ENCODE assay signal across 8 cellular contexts in the genomic region with DNA sequence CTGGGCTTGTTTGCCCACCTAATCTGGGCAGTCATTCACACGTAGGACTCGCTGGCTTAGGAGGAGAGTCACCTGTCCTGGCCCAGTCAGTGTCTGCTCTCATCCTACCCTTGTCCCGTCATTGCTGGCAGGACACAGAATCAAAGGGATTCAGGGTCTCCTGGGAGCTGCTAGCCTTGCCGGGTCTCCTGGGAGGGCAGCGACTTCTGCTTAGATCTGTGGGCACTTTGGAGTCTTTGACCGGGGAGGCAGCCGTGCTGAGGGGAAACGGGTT. TPM values are rescaled to one million over a fixed set of nuclear protein-coding genes. Genes with fewer than 3 reads are reported as not detected.
DNase-seq lines count a peak whose midpoint lies in the region; ATAC-seq, FAIRE-seq and TF ChIP-seq lines count a peak whose summit lies in the region.

No MANE protein-coding gene starts in this region.

- H4K20me1 ChIP-seq in BLaER1 (peaks cover 91% of the 10 kb centered on the region), KMS-11 (ENCODE audit: insufficient read depth) (no peaks in the 10 kb centered on the region)

- ATAC-seq in naive thymus-derived CD8-positive, alpha-beta T cell, result no peak

- H3K4me3 Mint-ChIP-seq in naive thymus-derived CD8-positive, alpha-beta T cell, result peak overlapping the region; percentile 77 to 96 (median 84)

- peak overlapping the region; percentile 77 for H3K4me3 ChIP-seq in BLaER1
- no peak overlapping the region for H3K4me3 ChIP-seq in KMS-11 (IDR thresholded peaks at IDR 0.05; ENCODE audit: insufficient read depth, low read depth, low read length)
- H3K4me3 ChIP-seq in bronchial epithelial cell (ENCODE audit: low read depth, low read length), result peak overlapping the region; percentile 55

- FAIRE-seq in bronchial epithelial cell (lab: Jason Lieb, UNC) (no peak), RCC 7860 (lab: Jason Lieb, UNC) (no peak)

- no peak for TF ChIP-seq CTCF in KMS-11 (conservative IDR thresholded peaks at IDR 0.05; ENCODE audit: low read depth, low read length)
- TF ChIP-seq CTCF in bronchial epithelial cell (IDR thresholded peaks at IDR 0.05; ENCODE audit: insufficient read depth, low read length, severe bottlenecking), result no peak
- TF ChIP-seq CTCF in GM10248 (IDR thresholded peaks at IDR 0.05; ENCODE audit: control extremely low read depth, extremely low read depth, low read depth, missing control alignments), result no peak

- H2AFZ ChIP-seq in KMS-11 (ENCODE audit: low read depth), result peak overlapping the region; percentile 18; the same call in 1 of the 2 replicates

- POLR2A ChIA-PET in naive thymus-derived CD8-positive, alpha-beta T cell (lab: Charles Lee), result interaction anchor here (0.7 to 4.8 kb wide), 8 partner anchors 13 to 158 kb away, joined by 3 to 60 read pairs (median 5); a partner anchor contains a TSS
- POLR2A ChIA-PET in GM10248 (lab: Yijun Ruan, JAX), result interaction anchor here (1.5 kb wide), 1 partner anchor 142 kb away, joined by 4 read pairs; no protein-coding TSS in a partner anchor

- no peaks in the 10 kb centered on the region for H3K27me3 Mint-ChIP-seq in naive thymus-derived CD8-positive, alpha-beta T cell

- H3K27ac ChIP-seq in BLaER1 (peak overlapping the region; percentile 86), KMS-11 (peak overlapping the region; percentile 47)

- H3K4me1 ChIP-seq in BLaER1, result peaks cover 96% of the 10 kb centered on the region
- peaks cover 57% of the 10 kb centered on the region for H3K4me1 ChIP-seq in KMS-11 (ENCODE audit: low read depth, poor library complexity, severe bottlenecking)

- peak overlapping the region; percentile 100 for H3K4me2 ChIP-seq in BLaER1
- peak overlapping the region; percentile 39; the same call in 1 of the 2 replicates for H3K4me2 ChIP-seq in KMS-11

- H3K27me3 ChIP-seq in BLaER1 (no peaks in the 10 kb centered on the region), KMS-11 (ENCODE audit: insufficient read depth, low read depth) (no peaks in the 10 kb centered on the region), bronchial epithelial cell (ENCODE audit: control insufficient read depth, insufficient read depth, low read length) (no peaks in the 10 kb centered on the region)

- peaks cover 75% of the 10 kb centered on the region for H3K79me2 ChIP-seq in KMS-11 (ENCODE audit: insufficient read depth, low read depth)

- H3K9me3 ChIP-seq in BLaER1, result no peaks in the 10 kb centered on the region

- H3K36me3 ChIP-seq in BLaER1 (no peaks in the 10 kb centered on the region), KMS-11 (ENCODE audit: insufficient read depth) (no peaks in the 10 kb centered on the region), bronchial epithelial cell (ENCODE audit: control insufficient read depth, insufficient read depth, low read length) (peaks cover 2% of the 10 kb centered on the region)

- H3K4me1 Mint-ChIP-seq in naive thymus-derived CD8-positive, alpha-beta T cell, result peaks cover 52 to 87% (median 70%) of the 10 kb centered on the region in 4 donors

- H3K9ac ChIP-seq in BLaER1, result peak overlapping the region; percentile 85
- H3K9ac ChIP-seq in KMS-11, result peak overlapping the region; percentile 42; the same call in 1 of the 2 replicates

- no peaks in the 10 kb centered on the region for H3K36me3 Mint-ChIP-seq in naive thymus-derived CD8-positive, alpha-beta T cell

- no peaks in the 10 kb centered on the region for H3K9me3 Mint-ChIP-seq in naive thymus-derived CD8-positive, alpha-beta T cell

- CTCF ChIA-PET in GM10248 (lab: Yijun Ruan, JAX), result interaction anchor here (1.4 to 1.7 kb wide), 2 partner anchors 20 to 35 kb away, joined by 3 to 4 read pairs; no protein-coding TSS in a partner anchor

- H3K27ac Mint-ChIP-seq in naive thymus-derived CD8-positive, alpha-beta T cell, result peak overlapping the region; percentile 94 to 100 (median 99)

- DNase-seq in bronchial epithelial cell (ENCODE audit: low read depth), result no peak
- DNase-seq in naive thymus-derived CD8-positive, alpha-beta T cell, result no peak
- no peak for DNase-seq in RCC 7860 (ENCODE audit: low spot score)
- DNase-seq in GM10248 (ENCODE audit: extremely low spot score), result no peak
- DNase-seq in NCI-H774 (lab: John Stamatoyannopoulos, UW), result no peak
- no peak for DNase-seq in medulla oblongata (ENCODE audit: extremely low spot score)

RNA-seq across cellular contexts. Expression of a gene that starts 12.6 kb away (rescaled TPM):
- total RNA-seq in bronchial epithelial cell, result 7.4 and 8.8 TPM in 2 replicates
- total RNA-seq in naive thymus-derived CD8-positive, alpha-beta T cell, result 10 to 100 TPM; 33.8 to 35.2 TPM
- polyA plus RNA-seq in naive thymus-derived CD8-positive, alpha-beta T cell, result 1 to 10 TPM; 1.5 to 4.0 (median 2.3) TPM
